8 cellular contexts compared by ENCODE assay signal in the genomic region with DNA sequence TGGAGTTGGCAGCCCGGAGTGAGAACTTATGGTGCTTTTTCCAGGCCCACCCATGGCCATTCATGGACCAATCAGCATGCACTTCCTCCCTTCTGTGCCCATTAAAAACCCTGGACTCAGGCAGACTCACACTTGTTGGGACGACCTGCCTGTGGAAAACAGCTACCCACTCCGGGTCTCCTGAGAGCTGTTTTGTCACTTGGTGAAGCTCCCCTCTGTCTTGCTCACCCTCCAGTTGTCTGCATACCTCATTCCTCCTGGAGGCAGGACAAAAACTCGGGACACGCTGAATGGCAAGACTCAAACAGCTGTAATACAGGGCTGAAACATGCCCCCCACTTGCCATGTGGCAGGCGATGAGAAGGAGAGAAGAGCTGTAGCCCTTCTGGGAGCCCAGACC. TPM values are rescaled to one million over a fixed set of nuclear protein-coding genes. Genes with fewer than 3 reads are reported as not detected.
"Had no signal": no experiment of that assay in that cellular context is flagged by ENCODE, and none has a peak within 500 bp of the region (broad histone marks: within the 10 kb centered on the region; RNA-seq: fewer than 3 reads in every experiment).

No MANE protein-coding gene starts in this region.

- H3K27ac Mint-ChIP-seq: IgD-negative memory B cell had no signal

- H3K4me3 Mint-ChIP-seq: IgD-negative memory B cell had no signal

- DNase-seq: IMR-90, KBM-7, KG1 had no signal

- H3K4me1 Mint-ChIP-seq: IgD-negative memory B cell had no signal

- H3K27ac ChIP-seq: HL-60 had no signal

- H3K27me3 Mint-ChIP-seq: IgD-negative memory B cell had no signal

- H3K4me3 ChIP-seq: K562 had no signal

RNA-seq across cellular contexts. Expression of a gene that starts 35.2 kb away (rescaled TPM):
- total RNA-seq: HepG2, HT1080, IMR-90, K562 had no signal
- polyA plus RNA-seq: HepG2, IgD-negative memory B cell, IMR-90, K562 had no signal
